Comparison of ENCODE assay signal across 8 cellular contexts in the genomic region with DNA sequence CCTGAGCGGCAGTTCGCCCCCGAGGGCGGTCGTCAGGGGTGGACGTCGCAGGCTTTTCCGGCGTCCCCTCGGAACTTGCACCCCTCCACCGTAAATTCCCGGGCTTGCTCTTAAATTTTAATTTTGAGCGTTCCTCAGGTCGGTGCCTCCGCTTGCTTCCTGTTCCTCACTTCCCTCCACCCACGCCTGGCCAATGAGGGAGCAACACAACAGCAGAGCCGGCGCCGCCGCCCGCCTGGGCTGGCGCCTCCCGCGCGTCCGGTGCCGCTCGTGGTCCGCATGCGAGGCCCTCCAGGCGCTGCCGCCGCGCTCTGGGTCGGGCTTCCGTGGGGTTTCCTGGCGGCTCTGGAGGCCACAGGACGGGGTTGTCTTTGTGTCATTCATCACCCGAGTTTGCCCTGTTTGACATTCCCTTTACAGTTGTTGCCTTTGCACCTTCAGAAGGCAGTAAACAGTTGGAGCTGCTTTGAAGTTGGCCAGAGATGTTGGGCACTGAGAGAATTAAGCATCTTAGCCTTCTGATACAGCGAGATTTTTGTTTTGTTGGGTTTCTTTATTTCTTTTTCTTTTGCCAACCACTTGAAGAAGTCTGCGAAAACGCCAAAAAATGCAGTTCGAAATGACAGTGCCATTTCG. TPM values are rescaled to one million over a fixed set of nuclear protein-coding genes. Genes with fewer than 3 reads are reported as not detected.
DNase-seq lines count a peak whose midpoint lies in the region; ATAC-seq and TF ChIP-seq lines count a peak whose summit lies in the region.

No MANE protein-coding gene starts in this region.

- H3K9ac ChIP-seq in parathyroid adenoma = no peak overlapping the region

- H3K4me2 ChIP-seq in parathyroid adenoma (ENCODE audit: low read length) = peak overlapping the region; percentile 73

- peak overlapping the region; percentile 90 for H3K27ac Mint-ChIP-seq in activated naive CD8-positive, alpha-beta T cell

- H3K9me3 ChIP-seq in parathyroid adenoma (ENCODE audit: control insufficient read depth, low read length) (no peaks in the 10 kb centered on the region), tibial artery (no peaks in the 10 kb centered on the region)

- H3K4me3 Mint-ChIP-seq in activated naive CD8-positive, alpha-beta T cell = peak overlapping the region; percentile 96

- TF ChIP-seq RAD21 in Ishikawa (IDR thresholded peaks at IDR 0.05; ENCODE audit: low read depth) = no peak

- TF ChIP-seq EP300 in Ishikawa (IDR thresholded peaks at IDR 0.05; ENCODE audit: borderline replicate concordance) = no peak

- H3K27me3 Mint-ChIP-seq in activated naive CD8-positive, alpha-beta T cell = no peaks in the 10 kb centered on the region

- H3K4me1 ChIP-seq in parathyroid adenoma (no peaks in the 10 kb centered on the region), tibial artery (peaks cover 0 to 44% (median 23%) of the 10 kb centered on the region in 4 donors)

- H3K4me3 ChIP-seq in parathyroid adenoma (ENCODE audit: low read depth, low read length) (peak overlapping the region; percentile 73), tibial artery (peak overlapping the region; percentile 89 to 94)

- TF ChIP-seq CTCF in parathyroid adenoma (IDR thresholded peaks at IDR 0.05) = no peak
- TF ChIP-seq CTCF in tibial artery (IDR thresholded peaks at IDR 0.05) = no peak

- peaks cover 4% of the 10 kb centered on the region for H3K79me2 ChIP-seq in parathyroid adenoma

- ATAC-seq in GM21717 (IDR thresholded peaks at IDR 0.05; ENCODE audit: unreplicated experiment) (peak; percentile 84), SK-N-SH treated with all-trans-retinoic acid at 6 μM for 48 hours (peak; percentile 77), Right ventricle myocardium superior (ENCODE audit: poor library complexity) (peak; percentile 94)

- H3K36me3 ChIP-seq in parathyroid adenoma (ENCODE audit: control insufficient read depth, insufficient read depth, low read length) (no peaks in the 10 kb centered on the region), tibial artery (no peaks in the 10 kb centered on the region)

- H2AFZ ChIP-seq in parathyroid adenoma = peak overlapping the region; percentile 89

- H3K4me1 Mint-ChIP-seq in activated naive CD8-positive, alpha-beta T cell (ENCODE audit: low read depth) = peaks cover 52% of the 10 kb centered on the region

- peaks cover 4% of the 10 kb centered on the region for H3K36me3 Mint-ChIP-seq in activated naive CD8-positive, alpha-beta T cell

- H3K27me3 ChIP-seq in parathyroid adenoma (ENCODE audit: control insufficient read depth, insufficient read depth, low read length) (no peaks in the 10 kb centered on the region), tibial artery (no peaks in the 10 kb centered on the region)

- H3K27ac ChIP-seq in parathyroid adenoma = peak overlapping the region; percentile 87
- peak overlapping the region; percentile 93 to 95 for H3K27ac ChIP-seq in tibial artery

- intact Hi-C loops in Right ventricle myocardium superior (cut with DNase I) (no loop called here), tibial artery (cut with DNase I; ENCODE audit: low total_unique reads) (no loop called here)

- no peaks in the 10 kb centered on the region for H3K9me3 Mint-ChIP-seq in activated naive CD8-positive, alpha-beta T cell (ENCODE audit: low read depth)

- DNase-seq in EH (ENCODE audit: low read depth) (peak; percentile 91), Right ventricle myocardium superior (peak; percentile 94), tibial artery (peak; percentile 93 to 94)

TF ChIP-seq in Ishikawa, 13 proteins besides CTCF, POLR2A, EP300 and RAD21:
- TF ChIP-seq EGR1 (IDR thresholded peaks at IDR 0.05) (peak; percentile 89), FOXM1 (IDR thresholded peaks at IDR 0.05; ENCODE audit: borderline replicate concordance, low read depth) (no peak), ZBTB7A (IDR thresholded peaks at IDR 0.05; ENCODE audit: low read depth) (no peak), NFIC (IDR thresholded peaks at IDR 0.05) (no peak)
- TF ChIP-seq, protein P1, sequence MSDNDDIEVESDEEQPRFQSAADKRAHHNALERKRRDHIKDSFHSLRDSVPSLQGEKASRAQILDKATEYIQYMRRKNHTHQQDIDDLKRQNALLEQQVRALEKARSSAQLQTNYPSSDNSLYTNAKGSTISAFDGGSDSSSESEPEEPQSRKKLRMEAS (IDR thresholded peaks at IDR 0.05) = peak; percentile 85

TF ChIP-seq in SK-N-SH treated with all-trans-retinoic acid at 6 μM for 48 hours, 23 proteins besides CTCF, POLR2A, EP300 and RAD21:
- TF ChIP-seq RARB (CRISPR knock-in tag; IDR thresholded peaks at IDR 0.05) (no peak), ZNF70 (CRISPR knock-in tag; IDR thresholded peaks at IDR 0.05) (no peak), ZNF8 (CRISPR knock-in tag; IDR thresholded peaks at IDR 0.05) (no peak), BACH2 (CRISPR knock-in tag; IDR thresholded peaks at IDR 0.05; ENCODE audit: borderline replicate concordance) (no peak)

RNA-seq across cellular contexts. Expression of gene SPCS3, which starts 0.7 kb away (rescaled TPM):
- total RNA-seq in Right ventricle myocardium superior = 82.2 TPM

RNA-seq across cellular contexts. Expression of gene ASB5, which starts 51.4 kb away (rescaled TPM):
- total RNA-seq in Right ventricle myocardium superior = 2.8 TPM

Comparison
In these comparisons a context has a peak if more than half of its experiments do, and no peak if none do; other contexts are left out.
1. Peak in every context shown above with its lines: DNase-seq, ATAC-seq, H3K4me3 ChIP-seq and H3K27ac ChIP-seq.